In genomic region chrX:3820170-3820569, GRCh38 we compare ENCODE assay signal across 15 cellular contexts.
DNase-seq lines count a peak whose midpoint lies in the region; ATAC-seq and TF ChIP-seq lines count a peak whose summit lies in the region.
"Had no signal": no experiment of that assay in that cellular context is flagged by ENCODE, and none has a peak within 500 bp of the region (broad histone marks: within the 10 kb centered on the region; RNA-seq: fewer than 3 reads in every experiment).

No MANE protein-coding gene starts in this region.

- peak; percentile 82 for ATAC-seq in foreskin keratinocyte
- ATAC-seq: A549 had no signal

- H3K9me3 Mint-ChIP-seq in MCF 10A (ENCODE audit: unreplicated experiment) (no peaks in the 10 kb centered on the region), type B pancreatic cell (no peaks in the 10 kb centered on the region)
- H3K9me3 Mint-ChIP-seq: activated naive CD8-positive, alpha-beta T cell treated with anti-CD3 and anti-CD28 coated beads, Interleukin-2, amount 10 ng/mL, durations not matched to agents 7 days and 5 days had no signal

- H3K4me1 Mint-ChIP-seq in MCF 10A (ENCODE audit: insufficient read depth, unreplicated experiment) (peaks cover 25% of the 10 kb centered on the region), type B pancreatic cell (ENCODE audit: unreplicated experiment) (no peaks in the 10 kb centered on the region)

- H3K4me1 ChIP-seq in breast epithelium: no peaks in the 10 kb centered on the region
- peaks cover 7% of the 10 kb centered on the region for H3K4me1 ChIP-seq in adipocyte (ENCODE audit: control insufficient read depth, insufficient read depth, low read length)
- peaks cover 9% of the 10 kb centered on the region for H3K4me1 ChIP-seq in foreskin keratinocyte
- H3K4me1 ChIP-seq in spleen: peaks cover 0 to 10% (median 5%) of the 10 kb centered on the region in 6 donors
- H3K4me1 ChIP-seq: A549 had no signal

- H3K27me3 ChIP-seq in breast epithelium (no peaks in the 10 kb centered on the region), adipocyte (replicated peaks; ENCODE audit: control insufficient read depth, insufficient read depth, low read length) (no peaks in the 10 kb centered on the region), foreskin keratinocyte (no peaks in the 10 kb centered on the region), spleen (replicated peaks in 1 of 7) (no peaks in the 10 kb centered on the region)

- no peaks in the 10 kb centered on the region for H3K36me3 ChIP-seq in breast epithelium
- H3K36me3 ChIP-seq in adipocyte (ENCODE audit: control insufficient read depth, insufficient read depth, low read length, severe bottlenecking): peaks cover 14% of the 10 kb centered on the region
- H3K36me3 ChIP-seq in spleen: peaks cover 0 to 26% (median 0%) of the 10 kb centered on the region in 6 donors

- POLR2A ChIA-PET in MCF 10A (lab: Yijun Ruan, JAX): no interaction called here

- H3K27me3 Mint-ChIP-seq in MCF 10A (ENCODE audit: insufficient read depth, unreplicated experiment) (no peaks in the 10 kb centered on the region), type B pancreatic cell (no peaks in the 10 kb centered on the region)
- H3K27me3 Mint-ChIP-seq: activated naive CD8-positive, alpha-beta T cell treated with anti-CD3 and anti-CD28 coated beads, Interleukin-2, amount 10 ng/mL, durations not matched to agents 7 days and 5 days had no signal

- peak; percentile 42 for DNase-seq in MCF 10A (ENCODE audit: unreplicated experiment)
- DNase-seq in breast epithelium (ENCODE audit: low spot score in 2 of 2): no peak
- peak; percentile 76 for DNase-seq in adipocyte (ENCODE audit: low read depth)
- DNase-seq in foreskin keratinocyte: peak in 1 of 2 donors; percentile 66
- no peak for DNase-seq in epidermal melanocyte (ENCODE audit: insufficient read length, low spot score)
- no peak for DNase-seq in activated T-cell treated with anti-CD3 and anti-CD28 coated beads, Interleukin-2, amount 50 U/mL, for 48 hours
- no peak for DNase-seq in spleen
- no peak for DNase-seq in type B pancreatic cell (ENCODE audit: extremely low spot score, unreplicated experiment)
- DNase-seq: activated naive CD8-positive, alpha-beta T cell treated with anti-CD3 and anti-CD28 coated beads, Interleukin-2, amount 10 ng/mL, durations not matched to agents 7 days and 5 days; DND-41; effector memory CD4-positive, alpha-beta T cell; NCI-H2171 treated with DMSO at 0.1 percent for 48 hours; T-helper 9 cell had no signal

- no TSS peak for BruUV-seq in MCF 10A (replicated peaks; lab: Mats Ljungman, UMichigan)

- TF ChIP-seq POLR2A in breast epithelium (IDR thresholded peaks at IDR 0.05) (no peak), spleen (IDR thresholded peaks at IDR 0.05) (no peak)

- H3K9me3 ChIP-seq in breast epithelium (no peaks in the 10 kb centered on the region), adipocyte (ENCODE audit: control insufficient read depth, low read length) (no peaks in the 10 kb centered on the region), spleen (no peaks in the 10 kb centered on the region)
- H3K9me3 ChIP-seq: A549 had no signal

- CTCF ChIA-PET in MCF 10A (lab: Yijun Ruan, JAX): no interaction called here

- no peak overlapping the region for H3K9ac ChIP-seq in adipocyte (ENCODE audit: low read length)

- WGBS in spleen, 5 donors: 84 to 93% (median 89%) methylated on average over 4 of the region's 4 CpGs

- peak overlapping the region; percentile 82 for H3K27ac Mint-ChIP-seq in MCF 10A (ENCODE audit: low read depth, unreplicated experiment)
- H3K27ac Mint-ChIP-seq in type B pancreatic cell: no peak overlapping the region
- H3K27ac Mint-ChIP-seq: activated naive CD8-positive, alpha-beta T cell treated with anti-CD3 and anti-CD28 coated beads, Interleukin-2, amount 10 ng/mL, durations not matched to agents 7 days and 5 days had no signal

- H3K4me3 ChIP-seq in breast epithelium: no peak overlapping the region
- H3K4me3 ChIP-seq in adipocyte (ENCODE audit: low read length): no peak overlapping the region
- H3K4me3 ChIP-seq in spleen: no peak overlapping the region
- H3K4me3 ChIP-seq: A549, PC-9 had no signal

- H3K27ac ChIP-seq in breast epithelium (no peak overlapping the region), foreskin keratinocyte (no peak overlapping the region), spleen (no peak overlapping the region)
- H3K27ac ChIP-seq: A549, PC-9 had no signal

- intact Hi-C loops in MCF 10A (cut with micrococcal nuclease): no loop called here
- intact Hi-C loops in breast epithelium (cut with DNase I; ENCODE audit: low total_unique reads): no loop called here
- intact Hi-C loops in spleen (cut with DNase I; ENCODE audit: low total_unique reads): no loop called here

- peak overlapping the region; percentile 19 for H3K4me3 Mint-ChIP-seq in MCF 10A (ENCODE audit: unreplicated experiment)
- H3K4me3 Mint-ChIP-seq in type B pancreatic cell: no peak overlapping the region
- H3K4me3 Mint-ChIP-seq: activated naive CD8-positive, alpha-beta T cell treated with anti-CD3 and anti-CD28 coated beads, Interleukin-2, amount 10 ng/mL, durations not matched to agents 7 days and 5 days had no signal

- H3K36me3 Mint-ChIP-seq in MCF 10A (ENCODE audit: insufficient read depth, unreplicated experiment): peaks cover 69% of the 10 kb centered on the region
- peaks cover 31% of the 10 kb centered on the region for H3K36me3 Mint-ChIP-seq in type B pancreatic cell

- TF ChIP-seq CTCF in MCF 10A (IDR thresholded peaks at IDR 0.05; ENCODE audit: unreplicated experiment) (no peak), breast epithelium (IDR thresholded peaks at IDR 0.05) (no peak), foreskin keratinocyte (conservative IDR thresholded peaks at IDR 0.05) (no peak), spleen (IDR thresholded peaks at IDR 0.05 in 8 of 11, conservative IDR thresholded peaks at IDR 0.05 in 3 of 11) (no peak), type B pancreatic cell (conservative IDR thresholded peaks at IDR 0.05) (no peak)

Comparison
In these comparisons a context has a peak if more than half of its experiments do, and no peak if none do; other contexts are left out.
1. DNase-seq: peak in MCF 10A (single experiment) and adipocyte (single experiment); none in breast epithelium (0 of 2), epidermal melanocyte (single experiment), activated T-cell treated with anti-CD3 and anti-CD28 coated beads, Interleukin-2, amount 50 U/mL, for 48 hours (0 of 2), spleen (single experiment) and type B pancreatic cell (single experiment).